ENCODE assay signal across 10 cellular contexts in genomic region chr19:5090780-5091575, GRCh38.
DNase-seq lines count a peak whose midpoint lies in the region; ATAC-seq and TF ChIP-seq lines count a peak whose summit lies in the region.
"Had no signal": no experiment of that assay in that cellular context is flagged by ENCODE, and none has a peak within 500 bp of the region (broad histone marks: within the 10 kb centered on the region; RNA-seq: fewer than 3 reads in every experiment).

No MANE protein-coding gene starts in this region.

- no peaks in the 10 kb centered on the region for H3K27me3 Mint-ChIP-seq in activated CD4-positive, alpha-beta memory T cell treated with anti-CD3 and anti-CD28 coated beads for 36 hours
- H3K27me3 Mint-ChIP-seq: central memory CD8-positive, alpha-beta T cell had no signal

- TF ChIP-seq EP300 in gastroesophageal sphincter (IDR thresholded peaks at IDR 0.05): no peak

- peaks cover 7% of the 10 kb centered on the region for H3K36me3 Mint-ChIP-seq in activated CD4-positive, alpha-beta memory T cell treated with anti-CD3 and anti-CD28 coated beads for 36 hours

- 20% methylated on average over 2 of the region's 29 CpGs; no CpG with 5 or more reads in 1 of the 2 donors for WGBS in gastroesophageal sphincter (ENCODE audit: low coverage in 1 of 2), 2 donors

- no peaks in the 10 kb centered on the region for H3K4me1 Mint-ChIP-seq in activated CD4-positive, alpha-beta memory T cell treated with anti-CD3 and anti-CD28 coated beads for 36 hours (ENCODE audit: low read depth)

- no peaks in the 10 kb centered on the region for H3K27me3 ChIP-seq in gastroesophageal sphincter

- H3K27ac ChIP-seq in RWPE1 (peak overlapping the region; percentile 12; the same call in 1 of the 2 replicates), gastroesophageal sphincter (peak overlapping the region in 3 of 4 donors; percentile 75 to 78 (median 76))

- no peaks in the 10 kb centered on the region for H3K9me3 Mint-ChIP-seq in activated CD4-positive, alpha-beta memory T cell treated with anti-CD3 and anti-CD28 coated beads for 36 hours
- H3K9me3 Mint-ChIP-seq: central memory CD8-positive, alpha-beta T cell; neural crest cell had no signal

- ATAC-seq in gastroesophageal sphincter: peak; percentile 50
- ATAC-seq in GM18498 (IDR thresholded peaks at IDR 0.05; ENCODE audit: unreplicated experiment): no peak

- CTCF ChIA-PET in RWPE1 (lab: Yijun Ruan, JAX): interaction anchor here (0.6 kb wide), 1 partner anchor 235 kb away, joined by 3 read pairs; no protein-coding TSS in a partner anchor
- CTCF ChIA-PET in activated CD4-positive, alpha-beta memory T cell treated with anti-CD3 and anti-CD28 coated beads for 36 hours (lab: Charles Lee): no interaction called here

- no peak for TF ChIP-seq POLR2A in gastroesophageal sphincter (IDR thresholded peaks at IDR 0.05)

- POLR2A ChIA-PET in RWPE1 (lab: Yijun Ruan, JAX; ENCODE audit: low non-redundant PET): no interaction called here
- POLR2A ChIA-PET in activated CD4-positive, alpha-beta memory T cell treated with anti-CD3 and anti-CD28 coated beads for 36 hours (lab: Charles Lee): no interaction called here

- DNase-seq in Daoy (ENCODE audit: low read depth): peak; percentile 19
- DNase-seq in RWPE1 (ENCODE audit: low spot score): no peak
- DNase-seq in retina: peak; percentile 78
- no peak for DNase-seq in ACHN
- DNase-seq in activated CD4-positive, alpha-beta memory T cell treated with anti-CD3 and anti-CD28 coated beads for 36 hours: no peak
- no peak for DNase-seq in HK-2 (ENCODE audit: unreplicated experiment)

- no peak overlapping the region for H3K27ac Mint-ChIP-seq in activated CD4-positive, alpha-beta memory T cell treated with anti-CD3 and anti-CD28 coated beads for 36 hours

- in situ Hi-C loops in ACHN (cut with HindIII; ENCODE audit: low pct_ligation_motif_present, low pct_unique_long_range_greater_than_20kb, low sequenced_read_pairs): no loop called here

- H3K36me3 ChIP-seq in gastroesophageal sphincter: peaks cover 0 to 41% of the 10 kb centered on the region in 2 donors

- no peaks in the 10 kb centered on the region for H3K9me3 ChIP-seq in gastroesophageal sphincter

- intact Hi-C loops in activated CD4-positive, alpha-beta memory T cell treated with anti-CD3 and anti-CD28 coated beads for 36 hours (cut with micrococcal nuclease): no loop called here

- no peak overlapping the region for H3K4me3 Mint-ChIP-seq in activated CD4-positive, alpha-beta memory T cell treated with anti-CD3 and anti-CD28 coated beads for 36 hours
- H3K4me3 Mint-ChIP-seq: central memory CD8-positive, alpha-beta T cell had no signal

- H3K4me3 ChIP-seq in gastroesophageal sphincter: peak overlapping the region in 1 of 2 donors; percentile 13

- H3K4me1 ChIP-seq in gastroesophageal sphincter: peaks cover 0 to 42% (median 9%) of the 10 kb centered on the region in 3 donors

- no peak for TF ChIP-seq CTCF in RWPE1 (conservative IDR thresholded peaks at IDR 0.05; ENCODE audit: low read depth)
- TF ChIP-seq CTCF in gastroesophageal sphincter (IDR thresholded peaks at IDR 0.05): no peak

Comparison
In these comparisons a context has a peak if more than half of its experiments do, and no peak if none do; other contexts are left out.
1. DNase-seq: peak in Daoy (single experiment) and retina (single experiment); none in RWPE1 (single experiment), ACHN (single experiment), activated CD4-positive, alpha-beta memory T cell treated with anti-CD3 and anti-CD28 coated beads for 36 hours (single experiment) and HK-2 (single experiment).